In the genomic region with DNA sequence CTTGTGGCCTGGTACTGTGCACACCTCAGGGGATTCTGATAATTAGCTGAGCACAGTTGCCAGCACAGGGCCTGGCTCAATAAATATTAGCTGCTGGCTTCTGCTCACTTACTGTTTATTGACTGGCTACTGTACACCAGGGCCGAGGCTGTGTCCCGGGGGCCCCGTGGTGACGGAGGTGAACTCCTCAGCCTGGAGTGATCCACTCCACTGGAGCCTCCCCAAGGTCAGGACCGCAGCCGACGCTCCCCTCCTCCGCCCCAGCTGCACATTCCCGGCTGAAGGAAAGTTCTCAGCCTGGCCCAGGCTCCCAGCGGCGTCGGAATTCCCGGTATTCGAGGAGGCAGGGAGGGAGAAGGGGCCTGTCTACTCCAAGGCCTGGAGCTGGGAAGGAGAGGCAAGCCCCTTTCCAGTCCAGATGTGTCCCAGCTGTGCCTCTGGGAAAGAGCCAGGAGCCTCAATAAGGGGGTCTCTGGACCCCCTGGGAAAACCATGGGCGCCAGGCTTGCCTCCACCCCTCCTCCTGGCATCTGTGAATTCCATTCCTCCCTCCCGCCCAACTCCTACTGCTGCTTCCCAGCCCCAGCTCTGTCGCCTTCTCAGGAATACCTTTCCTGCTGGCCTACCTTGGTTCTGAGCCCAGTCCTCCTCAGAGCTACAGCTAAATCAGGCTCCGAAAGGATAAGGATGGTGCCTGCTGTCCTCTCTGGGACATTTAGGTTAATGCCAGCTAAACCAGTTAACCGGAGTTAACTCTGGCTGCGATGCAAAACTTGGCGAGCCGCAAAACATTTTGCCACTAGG, we compare ENCODE assay signal across 9 cellular contexts. TPM values are rescaled to one million over a fixed set of nuclear protein-coding genes. Genes with fewer than 3 reads are reported as not detected.
DNase-seq lines count a peak whose midpoint lies in the region; ATAC-seq and TF ChIP-seq lines count a peak whose summit lies in the region.
"Had no signal": no experiment of that assay in that cellular context is flagged by ENCODE, and none has a peak within 500 bp of the region (broad histone marks: within the 10 kb centered on the region; RNA-seq: fewer than 3 reads in every experiment).

No MANE protein-coding gene starts in this region.

- TF ChIP-seq CTCF in cardiac muscle cell (IDR thresholded peaks at IDR 0.05; ENCODE audit: low read depth, low read length) (no peak), progenitor cell of endocrine pancreas (IDR thresholded peaks at IDR 0.05; ENCODE audit: unreplicated experiment) (no peak)

- TF ChIP-seq POLR2A in GM18505 (IDR thresholded peaks at IDR 0.05; ENCODE audit: borderline replicate concordance, extremely low read depth, insufficient read depth, insufficient read length): no peak

- peaks cover 9% of the 10 kb centered on the region for H3K4me1 Mint-ChIP-seq in progenitor cell of endocrine pancreas (ENCODE audit: low read depth)
- H3K4me1 Mint-ChIP-seq in CD4-positive, alpha-beta memory T cell: peaks cover 9 to 26% (median 22%) of the 10 kb centered on the region in 4 donors

- no peaks in the 10 kb centered on the region for H3K27me3 ChIP-seq in cardiac muscle cell
- no peaks in the 10 kb centered on the region for H3K27me3 ChIP-seq in CD4-positive, alpha-beta memory T cell (ENCODE audit: insufficient read depth, low read length)

- H3K9me3 ChIP-seq in cardiac muscle cell (ENCODE audit: low read depth): no peaks in the 10 kb centered on the region
- H3K9me3 ChIP-seq in CD4-positive, alpha-beta memory T cell (ENCODE audit: control insufficient read depth in 1 of 2, low read length in 2 of 2): no peaks in the 10 kb centered on the region

- H3K36me3 Mint-ChIP-seq in progenitor cell of endocrine pancreas (ENCODE audit: insufficient read depth): peaks cover 11% of the 10 kb centered on the region
- peaks cover 17 to 37% of the 10 kb centered on the region in 2 donors for H3K36me3 Mint-ChIP-seq in CD4-positive, alpha-beta memory T cell

- POLR2A ChIA-PET in CD4-positive, alpha-beta memory T cell (lab: Charles Lee; ENCODE audit: partially characterized antibody): interaction anchor here (1.0 to 1.4 kb wide), 5 partner anchors 10 to 37 kb away, joined by 3 to 4 read pairs (median 4); a partner anchor contains a TSS

- no peaks in the 10 kb centered on the region for H3K9me3 Mint-ChIP-seq in progenitor cell of endocrine pancreas (ENCODE audit: low read depth)
- no peaks in the 10 kb centered on the region for H3K9me3 Mint-ChIP-seq in CD4-positive, alpha-beta memory T cell
- H3K9me3 Mint-ChIP-seq: stimulated activated naive CD8-positive, alpha-beta T cell treated with anti-CD3 and anti-CD28 coated beads, Interleukin-15, Interleukin-2, amounts not matched to agents 100 ng/mL and 50 ng/mL, for 24 hours had no signal

- H3K27ac ChIP-seq in cardiac muscle cell: peak overlapping the region; percentile 96
- H3K27ac ChIP-seq in CD4-positive, alpha-beta memory T cell (ENCODE audit: low read depth, low read length): no peak overlapping the region

- H3K27ac Mint-ChIP-seq in progenitor cell of endocrine pancreas: peak overlapping the region; percentile 92
- peak overlapping the region in 3 of 7 donors; percentile 48 to 78 (median 78) for H3K27ac Mint-ChIP-seq in CD4-positive, alpha-beta memory T cell
- H3K27ac Mint-ChIP-seq: stimulated activated naive CD8-positive, alpha-beta T cell treated with anti-CD3 and anti-CD28 coated beads, Interleukin-15, Interleukin-2, amounts not matched to agents 100 ng/mL and 50 ng/mL, for 24 hours had no signal

- CTCF ChIA-PET in CD4-positive, alpha-beta memory T cell (lab: Charles Lee; ENCODE audit: partially characterized antibody): interaction anchor here (1.1 to 2.1 kb wide), 2 partner anchors 17 to 86 kb away, joined by 3 to 5 read pairs; a partner anchor contains a TSS

- ATAC-seq in SK-N-SH treated with all-trans-retinoic acid at 6 μM for 48 hours (peak; percentile 75), GM18505 (IDR thresholded peaks at IDR 0.05; ENCODE audit: unreplicated experiment) (no peak), GM19395 (IDR thresholded peaks at IDR 0.05; ENCODE audit: unreplicated experiment) (no peak)

- H3K4me1 ChIP-seq in cardiac muscle cell (ENCODE audit: low read depth): peaks cover 10% of the 10 kb centered on the region
- H3K4me1 ChIP-seq in CD4-positive, alpha-beta memory T cell (ENCODE audit: insufficient read depth, low read length): peaks cover 18% of the 10 kb centered on the region

- no peak overlapping the region for H3K4me3 Mint-ChIP-seq in progenitor cell of endocrine pancreas (ENCODE audit: low read depth)
- H3K4me3 Mint-ChIP-seq in CD4-positive, alpha-beta memory T cell: no peak overlapping the region
- H3K4me3 Mint-ChIP-seq: stimulated activated naive CD8-positive, alpha-beta T cell treated with anti-CD3 and anti-CD28 coated beads, Interleukin-15, Interleukin-2, amounts not matched to agents 100 ng/mL and 50 ng/mL, for 24 hours had no signal

- H3K27me3 Mint-ChIP-seq in progenitor cell of endocrine pancreas: no peaks in the 10 kb centered on the region
- H3K27me3 Mint-ChIP-seq in CD4-positive, alpha-beta memory T cell: no peaks in the 10 kb centered on the region
- H3K27me3 Mint-ChIP-seq: stimulated activated naive CD8-positive, alpha-beta T cell treated with anti-CD3 and anti-CD28 coated beads, Interleukin-15, Interleukin-2, amounts not matched to agents 100 ng/mL and 50 ng/mL, for 24 hours had no signal

- H3K36me3 ChIP-seq in cardiac muscle cell: peaks cover 14% of the 10 kb centered on the region
- peaks cover 18% of the 10 kb centered on the region for H3K36me3 ChIP-seq in CD4-positive, alpha-beta memory T cell (ENCODE audit: insufficient read depth, low read length)

- intact Hi-C loops in CD4-positive, alpha-beta memory T cell (cut with micrococcal nuclease): no loop called here

- DNase-seq in D341Med (ENCODE audit: low spot score) (peak; percentile 51), cardiac muscle cell (ENCODE audit: low read depth in 1 of 2, low spot score in 1 of 2) (peak; percentile 92 to 96), progenitor cell of endocrine pancreas (ENCODE audit: low spot score, unreplicated experiment) (no peak), NCI-H2081 treated with DMSO at 0.1 percent for 48 hours (lab: John Stamatoyannopoulos, UW) (no peak)
- no peak for DNase-seq in CD4-positive, alpha-beta memory T cell

- no peak overlapping the region for H3K4me3 ChIP-seq in cardiac muscle cell
- no peak overlapping the region for H3K4me3 ChIP-seq in CD4-positive, alpha-beta memory T cell (ENCODE audit: low read length in 2 of 2)

TF ChIP-seq in SK-N-SH treated with all-trans-retinoic acid at 6 μM for 48 hours, 23 proteins besides CTCF, POLR2A, EP300 and RAD21:
- TF ChIP-seq ZFP3 (CRISPR knock-in tag; IDR thresholded peaks at IDR 0.05): peak; percentile 95
- no peak for TF ChIP-seq TCF4 (CRISPR knock-in tag; IDR thresholded peaks at IDR 0.05; ENCODE audit: borderline replicate concordance)
- no peak for TF ChIP-seq GLIS3 (CRISPR knock-in tag; IDR thresholded peaks at IDR 0.05)
- no peak for TF ChIP-seq TOX (CRISPR knock-in tag; IDR thresholded peaks at IDR 0.05; ENCODE audit: borderline replicate concordance)
- no peak for TF ChIP-seq ARNTL (CRISPR knock-in tag; IDR thresholded peaks at IDR 0.05; ENCODE audit: borderline replicate concordance, low read depth)
TF ChIP-seq in SK-N-SH treated with all-trans-retinoic acid at 6 μM for 48 hours: peak in this region for 1.

RNA-seq across cellular contexts. Expression of a gene that starts 7.2 kb away (rescaled TPM):
- 369 and 374 TPM in 2 replicates for total RNA-seq in cardiac muscle cell
- polyA plus RNA-seq in cardiac muscle cell: 508 and 542 TPM in 2 replicates
- total RNA-seq in progenitor cell of endocrine pancreas: 1,449 and 1,510 TPM in 2 replicates
- 1,000 to 10,000 TPM; 4,061 to 4,227 TPM for total RNA-seq in CD4-positive, alpha-beta memory T cell
- 1,000 to 10,000 TPM; 1,590 to 2,052 TPM for polyA plus RNA-seq in CD4-positive, alpha-beta memory T cell

RNA-seq across cellular contexts. Expression of a gene that starts 16.0 kb away (rescaled TPM):
- total RNA-seq in cardiac muscle cell: 40.7 and 45.4 TPM in 2 replicates
- polyA plus RNA-seq in cardiac muscle cell: 30.5 and 40.0 TPM in 2 replicates
- 162 and 170 TPM in 2 replicates for total RNA-seq in progenitor cell of endocrine pancreas
- total RNA-seq in CD4-positive, alpha-beta memory T cell: 10 to 100 TPM; 12.1 to 17.0 TPM
- polyA plus RNA-seq in CD4-positive, alpha-beta memory T cell: 1 to 10 TPM; 1.4 to 5.1 TPM

RNA-seq across cellular contexts. Expression of a gene that starts 16.9 kb away (rescaled TPM):
- 106 and 156 TPM in 2 replicates for total RNA-seq in cardiac muscle cell
- 145 and 185 TPM in 2 replicates for polyA plus RNA-seq in cardiac muscle cell
- total RNA-seq in progenitor cell of endocrine pancreas: 170 and 171 TPM in 2 replicates
- total RNA-seq in CD4-positive, alpha-beta memory T cell: 100 to 1,000 TPM; 234 to 236 TPM
- polyA plus RNA-seq in CD4-positive, alpha-beta memory T cell: 100 to 1,000 TPM in 1 of 2 donors, 10 to 100 TPM in 1; 47.4 to 111 TPM

RNA-seq across cellular contexts. Expression of a gene that starts 21.9 kb away (rescaled TPM):
- total RNA-seq in cardiac muscle cell (13.6 and 14.6 TPM in 2 replicates), progenitor cell of endocrine pancreas (10.5 and 10.6 TPM in 2 replicates)
- 51.2 and 53.4 TPM in 2 replicates for polyA plus RNA-seq in cardiac muscle cell
- 100 to 1,000 TPM; 151 to 152 TPM for total RNA-seq in CD4-positive, alpha-beta memory T cell
- 100 to 1,000 TPM; 164 to 191 TPM for polyA plus RNA-seq in CD4-positive, alpha-beta memory T cell

RNA-seq across cellular contexts. Expression of a gene that starts 37.3 kb away (rescaled TPM):
- total RNA-seq in cardiac muscle cell (43.8 and 70.6 TPM in 2 replicates), progenitor cell of endocrine pancreas (36.3 and 39.0 TPM in 2 replicates)
- 59.6 and 67.3 TPM in 2 replicates for polyA plus RNA-seq in cardiac muscle cell
- total RNA-seq in CD4-positive, alpha-beta memory T cell: 10 to 100 TPM; 43.1 to 51.3 TPM
- 10 to 100 TPM; 50.6 to 59.8 TPM for polyA plus RNA-seq in CD4-positive, alpha-beta memory T cell

Comparison
In these comparisons a context has a peak if more than half of its experiments do, and no peak if none do; other contexts are left out.
1. DNase-seq: peak in D341Med (single experiment) and cardiac muscle cell (2 of 2); none in progenitor cell of endocrine pancreas (single experiment), CD4-positive, alpha-beta memory T cell (0 of 5) and NCI-H2081 treated with DMSO at 0.1 percent for 48 hours (single experiment).